ENCODE assay signal across 13 cellular contexts in genomic region chr1:94922756-94923465, GRCh38. TPM values are rescaled to one million over a fixed set of nuclear protein-coding genes. Genes with fewer than 3 reads are reported as not detected.
DNase-seq lines count a peak whose midpoint lies in the region; ATAC-seq, FAIRE-seq and TF ChIP-seq lines count a peak whose summit lies in the region.
"Had no signal": no experiment of that assay in that cellular context is flagged by ENCODE, and none has a peak within 500 bp of the region (broad histone marks: within the 10 kb centered on the region; RNA-seq: fewer than 3 reads in every experiment).

No MANE protein-coding gene starts in this region.

- no peak overlapping the region for H2AFZ ChIP-seq in endothelial cell of umbilical vein (ENCODE audit: low read depth, low read length)

- peaks cover 47% of the 10 kb centered on the region for H3K4me1 ChIP-seq in endothelial cell of umbilical vein (ENCODE audit: control insufficient read depth, extremely low read depth, insufficient read depth, low read length)

- peaks cover 20% of the 10 kb centered on the region for H4K20me1 ChIP-seq in endothelial cell of umbilical vein (replicated peaks; ENCODE audit: control insufficient read depth, extremely low read depth, insufficient read depth, low read length)

- peaks cover 0 to 4% of the 10 kb centered on the region in 2 experiments for H3K36me3 ChIP-seq in endothelial cell of umbilical vein (ENCODE audit: control insufficient read depth in 2 of 2, extremely low read depth in 1 of 2, insufficient read depth in 2 of 2, low read length in 2 of 2)

- TF ChIP-seq POLR2A in endothelial cell of umbilical vein (IDR thresholded peaks at IDR 0.05; ENCODE audit: low read depth, low read length): no peak

- H3K4me3 Mint-ChIP-seq in neural crest cell (peak overlapping the region; percentile 52), natural killer cell (no peak overlapping the region)

- FAIRE-seq in endothelial cell of umbilical vein (lab: Jason Lieb, UNC): no peak

- in situ Hi-C loops in ACHN (cut with HindIII; ENCODE audit: low pct_ligation_motif_present, low pct_unique_long_range_greater_than_20kb, low sequenced_read_pairs): no loop called here

- H3K27me3 ChIP-seq in endothelial cell of umbilical vein (ENCODE audit: control insufficient read depth in 2 of 2, insufficient read depth in 2 of 2, low read length in 2 of 2): no peaks in the 10 kb centered on the region

- CTCF ChIA-PET in endothelial cell of umbilical vein (lab: Charles Lee): interaction anchor here (0.7 to 7.8 kb wide), 6 partner anchors 16 to 120 kb away, joined by 3 to 57 read pairs (median 4); no protein-coding TSS in a partner anchor

- no peak for ATAC-seq in HG03442 (IDR thresholded peaks at IDR 0.05; ENCODE audit: unreplicated experiment)
- ATAC-seq in natural killer cell: no peak

- H3K27ac Mint-ChIP-seq in neural crest cell (ENCODE audit: unreplicated experiment) (no peak overlapping the region), natural killer cell (no peak overlapping the region)

- H3K9me3 Mint-ChIP-seq in neural crest cell (no peaks in the 10 kb centered on the region), natural killer cell (no peaks in the 10 kb centered on the region)

- H3K27me3 Mint-ChIP-seq in neural crest cell (ENCODE audit: low read depth): peaks cover 9% of the 10 kb centered on the region
- H3K27me3 Mint-ChIP-seq in natural killer cell (ENCODE audit: low read depth in 2 of 2): peaks cover 46 to 61% of the 10 kb centered on the region in 2 donors

- dilution Hi-C loops in endothelial cell of umbilical vein (cut with MboI; ENCODE audit: extremely low pct_ligation_motif_present, low sequenced_read_pairs): loop anchor here (25.0 kb wide), 1 partner anchor 114 kb away; no protein-coding TSS in a partner anchor

- H3K4me1 Mint-ChIP-seq in neural crest cell (peaks cover 78% of the 10 kb centered on the region), natural killer cell (peaks cover 20 to 21% of the 10 kb centered on the region in 2 donors)

- POLR2A ChIA-PET in endothelial cell of umbilical vein (lab: Charles Lee): no interaction called here

- no peak overlapping the region for H3K27ac ChIP-seq in endothelial cell of umbilical vein (ENCODE audit: insufficient read depth, low read depth, low read length)
- H3K27ac ChIP-seq: C4-2B, epithelial cell of prostate had no signal

- H3K9ac ChIP-seq in endothelial cell of umbilical vein (replicated peaks; ENCODE audit: extremely low read depth, insufficient read depth, low read length): no peak overlapping the region

- TF ChIP-seq CTCF in endothelial cell of umbilical vein (IDR thresholded peaks at IDR 0.05; ENCODE audit: extremely low read depth in 1 of 2, insufficient read depth in 1 of 2, low read depth in 1 of 2, low read length in 2 of 2): no peak
- TF ChIP-seq CTCF in neural crest cell (conservative IDR thresholded peaks at IDR 0.05): no peak
- no peak for TF ChIP-seq CTCF in natural killer cell (IDR thresholded peaks at IDR 0.05)

- BruUV-seq in endothelial cell of umbilical vein (replicated peaks; lab: Mats Ljungman, UMichigan): no TSS peak

- no peaks in the 10 kb centered on the region for H3K9me1 ChIP-seq in endothelial cell of umbilical vein (replicated peaks; ENCODE audit: control insufficient read depth, extremely low read depth, insufficient read depth, low read length)

- H3K4me3 ChIP-seq in endothelial cell of umbilical vein (replicated peaks in 1 of 3; ENCODE audit: insufficient read depth in 1 of 3, low read depth in 1 of 3, low read length in 3 of 3): no peak overlapping the region

- H3K9me3 ChIP-seq in endothelial cell of umbilical vein (replicated peaks; ENCODE audit: control insufficient read depth, insufficient read depth, low read length): no peaks in the 10 kb centered on the region

- DNase-seq in ACHN: peak; percentile 55
- DNase-seq in NCI-H226: peak; percentile 77
- DNase-seq in endothelial cell of umbilical vein (ENCODE audit: low read depth, low spot score): no peak
- DNase-seq in neural crest cell (ENCODE audit: low read depth, low spot score): no peak
- DNase-seq in central memory CD4-positive, alpha-beta T cell: no peak
- DNase-seq in NCI-H2107 treated with DMSO at 0.1 percent for 48 hours (lab: John Stamatoyannopoulos, UW; ENCODE audit: unreplicated experiment): no peak
- DNase-seq in natural killer cell: no peak
- DNase-seq: Karpas-422; posterior cingulate gyrus; stimulated activated naive CD4-positive, alpha-beta T cell treated with Interleukin-2 at 50 U/mL for 16 hours had no signal

- H3K36me3 Mint-ChIP-seq in neural crest cell (ENCODE audit: low read depth): peaks cover 8% of the 10 kb centered on the region
- H3K36me3 Mint-ChIP-seq in natural killer cell: no peaks in the 10 kb centered on the region

- peaks cover 85% of the 10 kb centered on the region for H3K79me2 ChIP-seq in endothelial cell of umbilical vein (ENCODE audit: control insufficient read depth, insufficient read depth, low read length)

- peak overlapping the region; percentile 32 for H3K4me2 ChIP-seq in endothelial cell of umbilical vein (ENCODE audit: insufficient read depth, low read length)

- intact Hi-C loops in endothelial cell of umbilical vein (cut with micrococcal nuclease): no loop called here
- intact Hi-C loops in natural killer cell (cut with micrococcal nuclease): no loop called here

TF ChIP-seq in endothelial cell of umbilical vein, 7 proteins besides CTCF, POLR2A, EP300 and RAD21:
- TF ChIP-seq FOS (IDR thresholded peaks at IDR 0.05; ENCODE audit: borderline replicate concordance, insufficient read depth, low read length) (no peak), MYC (IDR thresholded peaks at IDR 0.05; ENCODE audit: low read depth, low read length) (no peak), GATA2 (IDR thresholded peaks at IDR 0.05; ENCODE audit: insufficient read depth, insufficient read length, low read depth, low read length) (no peak), POLR2AphosphoS5 (IDR thresholded peaks at IDR 0.05; ENCODE audit: insufficient read depth, low read depth, low read length) (no peak), JUN (IDR thresholded peaks at IDR 0.05; ENCODE audit: borderline replicate concordance, insufficient read depth, insufficient read length, low read depth) (no peak), MAX (IDR thresholded peaks at IDR 0.05; ENCODE audit: insufficient read depth, insufficient read length) (no peak), EZH2 (IDR thresholded peaks at IDR 0.05; ENCODE audit: borderline replicate concordance, low read depth, low read length, severe bottlenecking) (no peak)

RNA-seq across cellular contexts. Expression of gene CNN3, which starts 4.0 kb away (rescaled TPM):
- 317 and 392 TPM in 2 replicates for total RNA-seq in endothelial cell of umbilical vein
- polyA plus RNA-seq in endothelial cell of umbilical vein: 162 and 174 TPM in 2 replicates
- polyA plus RNA-seq in endothelial cell of umbilical vein (2011; cell fraction: cytosol; rRNA removed): 196 and 210 TPM in 2 replicates
- 144 and 160 TPM in 2 replicates for polyA plus RNA-seq in endothelial cell of umbilical vein (2011; cell fraction: nucleus; rRNA removed)
- polyA plus RNA-seq in endothelial cell of umbilical vein (2012): 171 and 208 TPM in 2 replicates
- 236 and 255 TPM in 2 replicates for polyA minus RNA-seq in endothelial cell of umbilical vein
- polyA minus RNA-seq in endothelial cell of umbilical vein (2011; cell fraction: cytosol; rRNA and poly(A)+ RNA removed): not detected
- polyA minus RNA-seq in endothelial cell of umbilical vein (2011; cell fraction: nucleus; rRNA and poly(A)+ RNA removed): 119 and 129 TPM in 2 replicates
- 318 and 322 TPM in 2 replicates for total RNA-seq in neural crest cell
- total RNA-seq in natural killer cell: 1 to 10 TPM in 1 of 3 donors, under 1 TPM in 2; 0.55 to 1.7 (median 0.96) TPM

Comparison
In these comparisons a context has a peak if more than half of its experiments do, and no peak if none do; other contexts are left out.
1. DNase-seq: peak in ACHN (single experiment) and NCI-H226 (single experiment); none in endothelial cell of umbilical vein (single experiment), neural crest cell (single experiment), central memory CD4-positive, alpha-beta T cell (single experiment), NCI-H2107 treated with DMSO at 0.1 percent for 48 hours (single experiment) and natural killer cell (single experiment).
2. RNA of gene CNN3, which starts 4.0 kb away (total RNA-seq): 317 to 392 TPM in endothelial cell of umbilical vein and 318 to 322 TPM in neural crest cell; 0.55 to 1.7 TPM in natural killer cell; every median in the first group is over 100 times any median in the second.